ENCODE assay signal across 9 cellular contexts in genomic region chr10:14008648-14009072, GRCh38.
DNase-seq lines count a peak whose midpoint lies in the region; ATAC-seq and TF ChIP-seq lines count a peak whose summit lies in the region.
"Had no signal": no experiment of that assay in that cellular context is flagged by ENCODE, and none has a peak within 500 bp of the region (broad histone marks: within the 10 kb centered on the region; RNA-seq: fewer than 3 reads in every experiment).

No MANE protein-coding gene starts in this region.

- intact Hi-C loops in activated CD8-positive, alpha-beta T cell treated with anti-CD3 and anti-CD28 coated beads for 36 hours (cut with micrococcal nuclease), result loop anchor here (10.0 kb wide), 1 partner anchor 114 kb away; no protein-coding TSS in a partner anchor
- intact Hi-C loops in left ventricle myocardium superior (cut with micrococcal nuclease), result no loop called here
- intact Hi-C loops in mucosa of descending colon (cut with DNase I, micrococcal nuclease), result no loop called here

- no peaks in the 10 kb centered on the region for H3K27me3 Mint-ChIP-seq in activated CD8-positive, alpha-beta T cell treated with anti-CD3 and anti-CD28 coated beads for 36 hours

- no peaks in the 10 kb centered on the region for H3K36me3 ChIP-seq in stomach smooth muscle (ENCODE audit: control insufficient read depth in 2 of 2, insufficient read depth in 2 of 2, low read length in 2 of 2)
- no peaks in the 10 kb centered on the region for H3K36me3 ChIP-seq in mucosa of descending colon (ENCODE audit: low read depth)
- H3K36me3 ChIP-seq: adrenal gland had no signal

- no peak overlapping the region for H3K9ac ChIP-seq in stomach smooth muscle (ENCODE audit: low read length in 2 of 2)

- H3K27ac Mint-ChIP-seq in activated CD8-positive, alpha-beta T cell treated with anti-CD3 and anti-CD28 coated beads for 36 hours, result no peak overlapping the region

- POLR2A ChIA-PET in activated CD8-positive, alpha-beta T cell treated with anti-CD3 and anti-CD28 coated beads for 36 hours (lab: Charles Lee), result no interaction called here

- peaks cover 4% of the 10 kb centered on the region for H3K4me1 ChIP-seq in stomach smooth muscle (ENCODE audit: control insufficient read depth, insufficient read depth, low read length)
- H3K4me1 ChIP-seq in mucosa of descending colon (ENCODE audit: low read depth), result no peaks in the 10 kb centered on the region

- DNase-seq in activated CD4-positive, CD25-positive, alpha-beta regulatory T cell (lab: John Stamatoyannopoulos, UW), result no peak
- no peak for DNase-seq in activated CD8-positive, alpha-beta T cell treated with anti-CD3 and anti-CD28 coated beads for 36 hours
- DNase-seq in left ventricle myocardium superior, result no peak
- no peak for DNase-seq in mucosa of descending colon
- DNase-seq in NCI-H2171 (lab: John Stamatoyannopoulos, UW), result no peak

- H3K27ac ChIP-seq in stomach smooth muscle (ENCODE audit: low read length), result no peak overlapping the region

- H3K36me3 Mint-ChIP-seq in activated CD8-positive, alpha-beta T cell treated with anti-CD3 and anti-CD28 coated beads for 36 hours (ENCODE audit: low read depth), result no peaks in the 10 kb centered on the region

- CTCF ChIA-PET in activated CD8-positive, alpha-beta T cell treated with anti-CD3 and anti-CD28 coated beads for 36 hours (lab: Charles Lee), result no interaction called here

- H3K4me1 Mint-ChIP-seq in activated CD8-positive, alpha-beta T cell treated with anti-CD3 and anti-CD28 coated beads for 36 hours (ENCODE audit: low read depth), result peaks cover 34% of the 10 kb centered on the region

- H3K9me3 ChIP-seq in stomach smooth muscle (ENCODE audit: control insufficient read depth in 2 of 2, low read length in 2 of 2), result no peaks in the 10 kb centered on the region
- H3K9me3 ChIP-seq in mucosa of descending colon, result no peaks in the 10 kb centered on the region
- H3K9me3 ChIP-seq: adrenal gland had no signal

- peaks cover 2 to 3% of the 10 kb centered on the region in 2 donors for H3K27me3 ChIP-seq in stomach smooth muscle (ENCODE audit: control insufficient read depth in 1 of 2, insufficient read depth in 2 of 2, low read length in 2 of 2)
- H3K27me3 ChIP-seq: adrenal gland had no signal

- H3K9me3 Mint-ChIP-seq in activated CD8-positive, alpha-beta T cell treated with anti-CD3 and anti-CD28 coated beads for 36 hours, result no peaks in the 10 kb centered on the region

- H3K4me3 ChIP-seq in stomach smooth muscle (ENCODE audit: low read length in 2 of 2) (peak overlapping the region; percentile 36 to 62), mucosa of descending colon (no peak overlapping the region)

- ATAC-seq in activated CD4-positive, CD25-positive, alpha-beta regulatory T cell treated with anti-CD3 and anti-CD28 coated beads, Interleukin-2, amount 50 U/mL, for 24 hours, result peak; percentile 22 to 23
- ATAC-seq in activated CD8-positive, alpha-beta T cell treated with anti-CD3 and anti-CD28 coated beads for 36 hours, result no peak
- ATAC-seq in left ventricle myocardium superior, result peak; percentile 16
- no peak for ATAC-seq in GM21528 (IDR thresholded peaks at IDR 0.05; ENCODE audit: low FRiP score, unreplicated experiment)
- no peak for ATAC-seq in mucosa of descending colon

- TF ChIP-seq CTCF in activated CD8-positive, alpha-beta T cell treated with anti-CD3 and anti-CD28 coated beads for 36 hours (IDR thresholded peaks at IDR 0.05), result no peak
- TF ChIP-seq CTCF in mucosa of descending colon (IDR thresholded peaks at IDR 0.05), result no peak

- peak overlapping the region; percentile 74 for H3K4me3 Mint-ChIP-seq in activated CD8-positive, alpha-beta T cell treated with anti-CD3 and anti-CD28 coated beads for 36 hours

Comparison
In these comparisons a context has a peak if more than half of its experiments do, and no peak if none do; other contexts are left out.
1. ATAC-seq: peak in activated CD4-positive, CD25-positive, alpha-beta regulatory T cell treated with anti-CD3 and anti-CD28 coated beads, Interleukin-2, amount 50 U/mL, for 24 hours (2 of 2) and left ventricle myocardium superior (single experiment); none in activated CD8-positive, alpha-beta T cell treated with anti-CD3 and anti-CD28 coated beads for 36 hours (single experiment), GM21528 (single experiment) and mucosa of descending colon (single experiment).